In the genomic region with DNA sequence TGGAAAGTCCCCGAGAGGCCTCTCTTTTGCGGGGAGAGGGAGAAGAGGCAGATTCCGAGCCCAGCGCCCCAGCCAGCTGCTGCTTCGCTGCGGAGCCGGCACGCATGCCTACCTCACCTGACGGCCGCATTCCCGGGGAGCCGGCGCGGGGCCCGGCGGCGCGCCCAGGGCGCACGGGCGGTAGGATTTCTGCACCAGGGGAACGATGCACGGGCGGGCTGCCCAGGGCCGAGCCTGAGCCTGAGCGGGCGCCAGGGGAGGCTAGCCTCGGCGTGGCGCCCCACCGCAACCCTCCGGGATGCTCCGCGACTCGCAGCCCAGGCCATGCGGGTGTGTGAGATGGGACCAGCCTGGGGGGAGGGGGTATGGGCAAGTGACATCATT, we compare ENCODE assay signal across 8 cellular contexts.
DNase-seq lines count a peak whose midpoint lies in the region; ATAC-seq and TF ChIP-seq lines count a peak whose summit lies in the region.

No MANE protein-coding gene starts in this region.

- peak; percentile 19 for DNase-seq in activated CD4-positive, alpha-beta T cell treated with anti-CD3 and anti-CD28 coated beads for 36 hours
- no peak for DNase-seq in activated CD4-positive, alpha-beta T cell treated with anti-CD3 and anti-CD28 coated beads, Interleukin-2, amount 50 U/mL, for 1 hour
- DNase-seq in activated T-helper 2 cell treated with anti-CD3 and anti-CD28 coated beads, Interferon-gamma antibody, Interleukin-2, Interleukin-4, amounts not matched to agents 10 μg/mL and 5 μg/mL and 100 μg/mL, durations not matched to agents 14 hours and 24 hours and 36 hours (ENCODE audit: low spot score): no peak
- DNase-seq in iPS DF 6.9 (ENCODE audit: low read depth, low spot score) (no peak), smooth muscle cell (lab: John Stamatoyannopoulos, UW; ENCODE audit: unreplicated experiment) (no peak)

- intact Hi-C loops in activated CD4-positive, alpha-beta T cell treated with anti-CD3 and anti-CD28 coated beads for 36 hours (cut with DNase I, micrococcal nuclease): no loop called here
- intact Hi-C loops in activated T-helper 2 cell treated with anti-CD3 and anti-CD28 coated beads, Interferon-gamma antibody, Interleukin-2, Interleukin-4, amounts not matched to agents 10 μg/mL and 5 μg/mL and 100 μg/mL, durations not matched to agents 14 hours and 24 hours and 36 hours (cut with micrococcal nuclease): loop anchor here (10.0 kb wide), 1 partner anchor 61 kb away; no protein-coding TSS in a partner anchor

- no CpG with 5 or more reads among the region's 36 CpGs for WGBS in iPS DF 6.9 (ENCODE audit: insufficient coverage, insufficient read length)
- WGBS in smooth muscle cell (ENCODE audit: low lambda C conversion rate): 59% methylated on average over 36 of the region's 36 CpGs

- no peak overlapping the region for H3K27ac ChIP-seq in iPS DF 6.9 (ENCODE audit: low read length)
- H3K27ac ChIP-seq in smooth muscle cell (ENCODE audit: low read depth): no peak overlapping the region

- peaks cover 2% of the 10 kb centered on the region for H3K27me3 Mint-ChIP-seq in activated CD4-positive, alpha-beta T cell treated with anti-CD3 and anti-CD28 coated beads for 36 hours
- peaks cover 7% of the 10 kb centered on the region for H3K27me3 Mint-ChIP-seq in activated T-helper 2 cell treated with anti-CD3 and anti-CD28 coated beads, Interferon-gamma antibody, Interleukin-2, Interleukin-4, amounts not matched to agents 10 μg/mL and 5 μg/mL and 100 μg/mL, durations not matched to agents 14 hours and 24 hours and 36 hours (ENCODE audit: low read depth)

- H3K4me1 ChIP-seq in iPS DF 6.9 (ENCODE audit: control insufficient read depth, insufficient read depth, low read length) (no peaks in the 10 kb centered on the region), smooth muscle cell (ENCODE audit: low read depth) (no peaks in the 10 kb centered on the region)

- H3K9ac ChIP-seq in smooth muscle cell (ENCODE audit: low read depth): no peak overlapping the region

- peak overlapping the region; percentile 80 for H3K4me2 ChIP-seq in smooth muscle cell

- POLR2A ChIA-PET in activated CD4-positive, alpha-beta T cell treated with anti-CD3 and anti-CD28 coated beads for 36 hours (lab: Charles Lee): no interaction called here

- H3K79me2 ChIP-seq in smooth muscle cell (ENCODE audit: low read depth): no peaks in the 10 kb centered on the region

- no peak for TF ChIP-seq CTCF in smooth muscle cell (IDR thresholded peaks at IDR 0.05; ENCODE audit: borderline replicate concordance, insufficient read depth, poor library complexity, severe bottlenecking)

- no peak for ATAC-seq in activated CD4-positive, alpha-beta T cell treated with anti-CD3 and anti-CD28 coated beads for 36 hours
- ATAC-seq in HG02588 (IDR thresholded peaks at IDR 0.05; ENCODE audit: unreplicated experiment) (no peak), HG02885 (IDR thresholded peaks at IDR 0.05; ENCODE audit: poor library complexity, unreplicated experiment) (no peak)
- ATAC-seq in activated CD4-positive, CD25-positive, alpha-beta regulatory T cell treated with anti-CD3 and anti-CD28 coated beads, Interleukin-2, amount 50 U/mL, for 24 hours: no peak

- H3K4me3 ChIP-seq in iPS DF 6.9 (ENCODE audit: low read length) (peak overlapping the region; percentile 19; the same call in 1 of the 2 replicates), smooth muscle cell (peak overlapping the region; percentile 30)

- peak overlapping the region; percentile 84 for H3K27ac Mint-ChIP-seq in activated CD4-positive, alpha-beta T cell treated with anti-CD3 and anti-CD28 coated beads for 36 hours
- peak overlapping the region; percentile 72 for H3K27ac Mint-ChIP-seq in activated T-helper 2 cell treated with anti-CD3 and anti-CD28 coated beads, Interferon-gamma antibody, Interleukin-2, Interleukin-4, amounts not matched to agents 10 μg/mL and 5 μg/mL and 100 μg/mL, durations not matched to agents 14 hours and 24 hours and 36 hours

- H2AFZ ChIP-seq in smooth muscle cell (ENCODE audit: low read depth): no peak overlapping the region

- H4K20me1 ChIP-seq in smooth muscle cell (ENCODE audit: low read depth): peaks cover 55% of the 10 kb centered on the region

- no peaks in the 10 kb centered on the region for H3F3A ChIP-seq in smooth muscle cell (ENCODE audit: low read depth)

- H3K27me3 ChIP-seq in iPS DF 6.9 (ENCODE audit: control insufficient read depth, insufficient read depth, low read length) (peaks cover 8% of the 10 kb centered on the region; the same call in 1 of the 2 replicates), smooth muscle cell (ENCODE audit: low read depth) (peaks cover 22% of the 10 kb centered on the region)

- H3K36me3 ChIP-seq in iPS DF 6.9 (ENCODE audit: control insufficient read depth, insufficient read depth, low read length) (no peaks in the 10 kb centered on the region), smooth muscle cell (ENCODE audit: low read depth) (no peaks in the 10 kb centered on the region)

- CTCF ChIA-PET in activated CD4-positive, alpha-beta T cell treated with anti-CD3 and anti-CD28 coated beads for 36 hours (lab: Charles Lee): no interaction called here

- H3K9me3 Mint-ChIP-seq in activated CD4-positive, alpha-beta T cell treated with anti-CD3 and anti-CD28 coated beads for 36 hours (ENCODE audit: low read depth): no peaks in the 10 kb centered on the region
- peaks cover 5% of the 10 kb centered on the region for H3K9me3 Mint-ChIP-seq in activated T-helper 2 cell treated with anti-CD3 and anti-CD28 coated beads, Interferon-gamma antibody, Interleukin-2, Interleukin-4, amounts not matched to agents 10 μg/mL and 5 μg/mL and 100 μg/mL, durations not matched to agents 14 hours and 24 hours and 36 hours

- H3K36me3 Mint-ChIP-seq in activated CD4-positive, alpha-beta T cell treated with anti-CD3 and anti-CD28 coated beads for 36 hours (ENCODE audit: low read depth): no peaks in the 10 kb centered on the region
- H3K36me3 Mint-ChIP-seq in activated T-helper 2 cell treated with anti-CD3 and anti-CD28 coated beads, Interferon-gamma antibody, Interleukin-2, Interleukin-4, amounts not matched to agents 10 μg/mL and 5 μg/mL and 100 μg/mL, durations not matched to agents 14 hours and 24 hours and 36 hours (ENCODE audit: low read depth): peaks cover 4% of the 10 kb centered on the region

- H3K4me3 Mint-ChIP-seq in activated CD4-positive, alpha-beta T cell treated with anti-CD3 and anti-CD28 coated beads for 36 hours: peak overlapping the region; percentile 80
- H3K4me3 Mint-ChIP-seq in activated T-helper 2 cell treated with anti-CD3 and anti-CD28 coated beads, Interferon-gamma antibody, Interleukin-2, Interleukin-4, amounts not matched to agents 10 μg/mL and 5 μg/mL and 100 μg/mL, durations not matched to agents 14 hours and 24 hours and 36 hours (ENCODE audit: low read depth): peak overlapping the region; percentile 82

- H3K4me1 Mint-ChIP-seq in activated CD4-positive, alpha-beta T cell treated with anti-CD3 and anti-CD28 coated beads for 36 hours: peaks cover 22% of the 10 kb centered on the region
- H3K4me1 Mint-ChIP-seq in activated T-helper 2 cell treated with anti-CD3 and anti-CD28 coated beads, Interferon-gamma antibody, Interleukin-2, Interleukin-4, amounts not matched to agents 10 μg/mL and 5 μg/mL and 100 μg/mL, durations not matched to agents 14 hours and 24 hours and 36 hours (ENCODE audit: low read depth): peaks cover 18% of the 10 kb centered on the region

- no peaks in the 10 kb centered on the region for H3K9me3 ChIP-seq in iPS DF 6.9 (ENCODE audit: control insufficient read depth, insufficient read depth, low read length)
- no peaks in the 10 kb centered on the region for H3K9me3 ChIP-seq in smooth muscle cell (replicated peaks; ENCODE audit: low read depth)
